ENCODE assay signal across 8 cellular contexts in genomic region chr15:92391640-92392039, GRCh38. TPM values are rescaled to one million over a fixed set of nuclear protein-coding genes. Genes with fewer than 3 reads are reported as not detected.
DNase-seq lines count a peak whose midpoint lies in the region; ATAC-seq and TF ChIP-seq lines count a peak whose summit lies in the region.

No MANE protein-coding gene starts in this region.

- no peak overlapping the region for H3K27ac ChIP-seq in dorsolateral prefrontal cortex
- no peak overlapping the region for H3K27ac ChIP-seq in gastrocnemius medialis

- ATAC-seq in gastrocnemius medialis: peak; percentile 53 to 70
- ATAC-seq in activated CD4-positive, CD25-positive, alpha-beta regulatory T cell treated with anti-CD3 and anti-CD28 coated beads, Interleukin-2, amount 50 U/mL, for 24 hours: no peak

- H3K27me3 ChIP-seq in dorsolateral prefrontal cortex (peaks cover 0 to 98% (median 72%) of the 10 kb centered on the region in 45 donors), gastrocnemius medialis (peaks cover 31 to 43% (median 40%) of the 10 kb centered on the region in 3 donors)

- H3K4me1 ChIP-seq in gastrocnemius medialis: peaks cover 0 to 7% of the 10 kb centered on the region in 2 donors

- in situ Hi-C loops in gastrocnemius medialis (cut with MboI; ENCODE audit: low sequenced_read_pairs in 4 of 4): loop anchor here in 2 of 4 donors (25.0 kb wide), 2 partner anchors 279 to 321 kb away; no protein-coding TSS in a partner anchor

- peak; percentile 24 for DNase-seq in stimulated activated CD4-positive, alpha-beta T cell treated with anti-CD3 and anti-CD28 coated beads, Interleukin-1b, Interleukin-23, amount 100 ng/mL, for 48 hours
- DNase-seq in stimulated activated CD4-positive, alpha-beta T cell treated with anti-CD3 and anti-CD28 coated beads, Interleukin-2, amount 100 ng/mL, for 48 hours: no peak
- DNase-seq in NAMALWA (ENCODE audit: low spot score) (peak; percentile 62), dorsolateral prefrontal cortex (peak in 2 of 10 donors; percentile 38 to 49), gastrocnemius medialis (no peak), cortex of kidney (lab: John Stamatoyannopoulos, UW) (no peak)
- DNase-seq in activated effector memory CD4-positive, alpha-beta T cell treated with Interleukin-2 at 50 U/mL for 16 hours: no peak

- H3K9me3 ChIP-seq in gastrocnemius medialis: no peaks in the 10 kb centered on the region

- intact Hi-C loops in dorsolateral prefrontal cortex (cut with DNase I) (no loop called here), gastrocnemius medialis (cut with DNase I; ENCODE audit: low total_unique reads) (no loop called here)

- H3K4me3 ChIP-seq in dorsolateral prefrontal cortex: no peak overlapping the region
- no peak overlapping the region for H3K4me3 ChIP-seq in gastrocnemius medialis

- TF ChIP-seq POLR2A in gastrocnemius medialis (IDR thresholded peaks at IDR 0.05): no peak

- TF ChIP-seq CTCF in dorsolateral prefrontal cortex (IDR thresholded peaks at IDR 0.05 in 54 of 56, conservative IDR thresholded peaks at IDR 0.05 in 2 of 56; ENCODE audit: low read depth in 1 of 56, partially characterized antibody in 56 of 56) (peak in 40 of 56 donors; percentile 15 to 50 (median 28)), gastrocnemius medialis (IDR thresholded peaks at IDR 0.05 in 4 of 5, conservative IDR thresholded peaks at IDR 0.05 in 1 of 5) (peak; percentile 7 to 44 (median 18))

- no peaks in the 10 kb centered on the region for H3K36me3 ChIP-seq in gastrocnemius medialis

RNA-seq across cellular contexts. Expression of gene ST8SIA2, which starts 2.0 kb away (rescaled TPM):
- total RNA-seq in dorsolateral prefrontal cortex (1 to 10 TPM in 1 of 120 experiments, under 1 TPM in 80, not detected in 39; 0.07 to 1.1 (median 0.30) TPM), gastrocnemius medialis (not detected)

Comparison
In these comparisons a context has a peak if more than half of its experiments do, and no peak if none do; other contexts are left out.
1. DNase-seq: peak in stimulated activated CD4-positive, alpha-beta T cell treated with anti-CD3 and anti-CD28 coated beads, Interleukin-1b, Interleukin-23, amount 100 ng/mL, for 48 hours (single experiment) and NAMALWA (single experiment); none in stimulated activated CD4-positive, alpha-beta T cell treated with anti-CD3 and anti-CD28 coated beads, Interleukin-2, amount 100 ng/mL, for 48 hours (0 of 2), gastrocnemius medialis (0 of 2), activated effector memory CD4-positive, alpha-beta T cell treated with Interleukin-2 at 50 U/mL for 16 hours (single experiment) and cortex of kidney (single experiment).
2. ATAC-seq: peak in gastrocnemius medialis (2 of 2); none in activated CD4-positive, CD25-positive, alpha-beta regulatory T cell treated with anti-CD3 and anti-CD28 coated beads, Interleukin-2, amount 50 U/mL, for 24 hours (0 of 2).